Comparison of ENCODE assay signal across 22 cellular contexts in genomic region chr16:66489385-66489784, GRCh38.
A peak's percentile ranks its signal among the peaks of the same experiment; 100 is the strongest.
DNase-seq lines count a peak whose midpoint lies in the region; ATAC-seq and TF ChIP-seq lines count a peak whose summit lies in the region.
"Had no signal": no experiment of that assay in that cellular context is flagged by ENCODE, and none has a peak within 500 bp of the region (broad histone marks: within the 10 kb centered on the region; RNA-seq: fewer than 3 reads in every experiment).

No MANE protein-coding gene starts in this region.

- H3K4me1 ChIP-seq in tibial artery = peaks cover 0 to 22% (median 20%) of the 10 kb centered on the region in 4 donors

- no peaks in the 10 kb centered on the region for H3K9me3 ChIP-seq in tibial artery
- H3K9me3 ChIP-seq: A549 had no signal

- no peak overlapping the region for H3K27ac ChIP-seq in tibial artery
- H3K27ac ChIP-seq: GM23248 had no signal

- no peak for ATAC-seq in natural killer cell
- no peak for ATAC-seq in natural killer cell treated with Interleukin-12 subunit alpha and Interleukin-12 subunit beta and Interleukin-15 and Interleukin-18, amount 100 ng/mL, for 72 hours
- no peak for ATAC-seq in central memory CD8-positive, alpha-beta T cell (replicated peaks; ENCODE audit: extremely low read depth, poor library complexity, severe bottlenecking)
- ATAC-seq in naive thymus-derived CD8-positive, alpha-beta T cell = no peak
- ATAC-seq: A549 had no signal

- H3K36me3 Mint-ChIP-seq in natural killer cell = no peaks in the 10 kb centered on the region
- no peaks in the 10 kb centered on the region for H3K36me3 Mint-ChIP-seq in natural killer cell treated with Interleukin-12 subunit alpha and Interleukin-12 subunit beta and Interleukin-15 and Interleukin-18, amount 100 ng/mL, for 72 hours
- peaks cover 5% of the 10 kb centered on the region for H3K36me3 Mint-ChIP-seq in central memory CD8-positive, alpha-beta T cell (ENCODE audit: insufficient read depth)
- no peaks in the 10 kb centered on the region for H3K36me3 Mint-ChIP-seq in neural crest cell (ENCODE audit: low read depth)
- H3K36me3 Mint-ChIP-seq in naive thymus-derived CD8-positive, alpha-beta T cell = no peaks in the 10 kb centered on the region

- no peak for DNase-seq in natural killer cell
- no peak for DNase-seq in natural killer cell treated with Interleukin-12 subunit alpha and Interleukin-12 subunit beta and Interleukin-15 and Interleukin-18, amount 100 ng/mL, for 72 hours (ENCODE audit: low spot score)
- DNase-seq in central memory CD8-positive, alpha-beta T cell (ENCODE audit: low spot score in 2 of 2) = no peak
- no peak for DNase-seq in neural crest cell (ENCODE audit: low read depth, low spot score)
- peak; percentile 5 to 34 for DNase-seq in tibial artery
- no peak for DNase-seq in naive thymus-derived CD8-positive, alpha-beta T cell
- no peak for DNase-seq in middle frontal gyrus (ENCODE audit: extremely low spot score, low spot score)
- DNase-seq in NCI-H524 (lab: John Stamatoyannopoulos, UW) = no peak
- DNase-seq: EL; GF-D8; GM23248; H9; NCI-H1105; NCI-H2029 treated with DMSO at 0.1 percent for 48 hours; NCI-H226; NCI-H510A treated with DMSO at 0.1 percent for 48 hours; NCI-H774; NK-92 treated with Interleukin-12 subunit alpha and Interleukin-12 subunit beta, amount 100 ng/mL, for 24 hours had no signal

- POLR2A ChIA-PET in naive thymus-derived CD8-positive, alpha-beta T cell (lab: Charles Lee) = interaction anchor here (0.5 kb wide), 1 partner anchor 295 kb away, joined by 8 read pairs; no protein-coding TSS in a partner anchor

- no peaks in the 10 kb centered on the region for H3K9me3 Mint-ChIP-seq in natural killer cell
- H3K9me3 Mint-ChIP-seq in natural killer cell treated with Interleukin-12 subunit alpha and Interleukin-12 subunit beta and Interleukin-15 and Interleukin-18, amount 100 ng/mL, for 72 hours = no peaks in the 10 kb centered on the region
- H3K9me3 Mint-ChIP-seq in central memory CD8-positive, alpha-beta T cell = no peaks in the 10 kb centered on the region
- H3K9me3 Mint-ChIP-seq in neural crest cell = no peaks in the 10 kb centered on the region
- no peaks in the 10 kb centered on the region for H3K9me3 Mint-ChIP-seq in naive thymus-derived CD8-positive, alpha-beta T cell
- H3K9me3 Mint-ChIP-seq: IgD-negative memory B cell had no signal

- H3K27ac Mint-ChIP-seq in natural killer cell (peak overlapping the region in 1 of 2 donors; percentile 70), neural crest cell (ENCODE audit: unreplicated experiment) (peak overlapping the region; percentile 83)
- H3K27ac Mint-ChIP-seq in natural killer cell treated with Interleukin-12 subunit alpha and Interleukin-12 subunit beta and Interleukin-15 and Interleukin-18, amount 100 ng/mL, for 72 hours = no peak overlapping the region
- H3K27ac Mint-ChIP-seq in central memory CD8-positive, alpha-beta T cell (ENCODE audit: low read depth) = peak overlapping the region; percentile 1
- peak overlapping the region in 5 of 10 donors; percentile 1 to 48 (median 24) for H3K27ac Mint-ChIP-seq in naive thymus-derived CD8-positive, alpha-beta T cell
- H3K27ac Mint-ChIP-seq: B cell, IgD-negative memory B cell had no signal

- no peaks in the 10 kb centered on the region for H3K27me3 ChIP-seq in tibial artery

- H3K4me1 Mint-ChIP-seq in natural killer cell = peaks cover under 1% of the 10 kb centered on the region in 2 donors
- H3K4me1 Mint-ChIP-seq in natural killer cell treated with Interleukin-12 subunit alpha and Interleukin-12 subunit beta and Interleukin-15 and Interleukin-18, amount 100 ng/mL, for 72 hours (ENCODE audit: low read depth in 2 of 2) = peaks cover under 1% of the 10 kb centered on the region in 2 donors
- H3K4me1 Mint-ChIP-seq in central memory CD8-positive, alpha-beta T cell = peaks cover under 1% of the 10 kb centered on the region
- H3K4me1 Mint-ChIP-seq in neural crest cell = peaks cover 12% of the 10 kb centered on the region
- H3K4me1 Mint-ChIP-seq in naive thymus-derived CD8-positive, alpha-beta T cell = peaks cover 0 to 4% (median 2%) of the 10 kb centered on the region in 4 donors

- H3K4me3 Mint-ChIP-seq in natural killer cell = peak overlapping the region; percentile 21
- no peak overlapping the region for H3K4me3 Mint-ChIP-seq in natural killer cell treated with Interleukin-12 subunit alpha and Interleukin-12 subunit beta and Interleukin-15 and Interleukin-18, amount 100 ng/mL, for 72 hours
- H3K4me3 Mint-ChIP-seq in central memory CD8-positive, alpha-beta T cell = no peak overlapping the region
- H3K4me3 Mint-ChIP-seq in neural crest cell = no peak overlapping the region
- no peak overlapping the region for H3K4me3 Mint-ChIP-seq in naive thymus-derived CD8-positive, alpha-beta T cell
- H3K4me3 Mint-ChIP-seq: B cell, CD14-positive monocyte, H9, IgD-negative memory B cell had no signal

- H3K27me3 Mint-ChIP-seq in natural killer cell (ENCODE audit: low read depth in 2 of 2) (no peaks in the 10 kb centered on the region), neural crest cell (ENCODE audit: low read depth) (no peaks in the 10 kb centered on the region)
- no peaks in the 10 kb centered on the region for H3K27me3 Mint-ChIP-seq in natural killer cell treated with Interleukin-12 subunit alpha and Interleukin-12 subunit beta and Interleukin-15 and Interleukin-18, amount 100 ng/mL, for 72 hours
- H3K27me3 Mint-ChIP-seq in central memory CD8-positive, alpha-beta T cell = no peaks in the 10 kb centered on the region
- H3K27me3 Mint-ChIP-seq in naive thymus-derived CD8-positive, alpha-beta T cell = peaks cover 0 to 1% (median 0%) of the 10 kb centered on the region in 5 donors
- H3K27me3 Mint-ChIP-seq: IgD-negative memory B cell had no signal

- H3K36me3 ChIP-seq in tibial artery = peaks cover 0 to 16% (median 0%) of the 10 kb centered on the region in 3 donors

- intact Hi-C loops in natural killer cell (cut with micrococcal nuclease) = no loop called here
- intact Hi-C loops in tibial artery (cut with DNase I; ENCODE audit: low total_unique reads) = no loop called here

- no peak for TF ChIP-seq CTCF in natural killer cell (IDR thresholded peaks at IDR 0.05)
- no peak for TF ChIP-seq CTCF in neural crest cell (conservative IDR thresholded peaks at IDR 0.05)
- TF ChIP-seq CTCF in tibial artery (IDR thresholded peaks at IDR 0.05) = no peak

- no peak overlapping the region for H3K4me3 ChIP-seq in tibial artery
- H3K4me3 ChIP-seq: A549, GM23248 had no signal

Comparison
In these comparisons a context has a peak if more than half of its experiments do, and no peak if none do; other contexts are left out.
1. DNase-seq: peak in tibial artery (2 of 2); none in natural killer cell (single experiment), natural killer cell treated with Interleukin-12 subunit alpha and Interleukin-12 subunit beta and Interleukin-15 and Interleukin-18, amount 100 ng/mL, for 72 hours (single experiment), central memory CD8-positive, alpha-beta T cell (0 of 2), neural crest cell (single experiment), naive thymus-derived CD8-positive, alpha-beta T cell (0 of 10), middle frontal gyrus (single experiment) and NCI-H524 (0 of 2).
2. H3K27ac Mint-ChIP-seq: peak in central memory CD8-positive, alpha-beta T cell (single experiment) and neural crest cell (single experiment); none in natural killer cell treated with Interleukin-12 subunit alpha and Interleukin-12 subunit beta and Interleukin-15 and Interleukin-18, amount 100 ng/mL, for 72 hours (0 of 2).